Comparison of ENCODE assay signal across 8 cellular contexts in genomic region chr5:151075698-151076331, GRCh38. TPM values are rescaled to one million over a fixed set of nuclear protein-coding genes. Genes with fewer than 3 reads are reported as not detected.
DNase-seq lines count a peak whose midpoint lies in the region; ATAC-seq and TF ChIP-seq lines count a peak whose summit lies in the region.

No MANE protein-coding gene starts in this region.

- TF ChIP-seq CTCF in left lung (IDR thresholded peaks at IDR 0.05) (no peak), vagina (IDR thresholded peaks at IDR 0.05) (no peak), prostate gland (IDR thresholded peaks at IDR 0.05) (no peak)

- intact Hi-C loops in left lung (cut with DNase I) = no loop called here
- intact Hi-C loops in vagina (cut with DNase I) = no loop called here
- intact Hi-C loops in prostate gland (cut with DNase I) = no loop called here

- H3K36me3 ChIP-seq in left lung = peaks cover 0 to 43% of the 10 kb centered on the region in 2 donors
- no peaks in the 10 kb centered on the region for H3K36me3 ChIP-seq in vagina
- no peaks in the 10 kb centered on the region for H3K36me3 ChIP-seq in prostate gland

- H3K9me3 ChIP-seq in left lung (no peaks in the 10 kb centered on the region), vagina (no peaks in the 10 kb centered on the region), prostate gland (no peaks in the 10 kb centered on the region)

- WGBS in prostate gland = 88% methylated on average over 5 of the region's 5 CpGs

- H3K36me3 Mint-ChIP-seq in activated naive CD4-positive, alpha-beta T cell treated with anti-CD3 and anti-CD28 coated beads, Interleukin-2, amount 10 ng/mL, durations not matched to agents 7 days and 5 days = peaks cover 56% of the 10 kb centered on the region

- peak overlapping the region; percentile 54 for H3K27ac Mint-ChIP-seq in activated naive CD4-positive, alpha-beta T cell treated with anti-CD3 and anti-CD28 coated beads, Interleukin-2, amount 10 ng/mL, durations not matched to agents 7 days and 5 days

- H3K4me1 Mint-ChIP-seq in activated naive CD4-positive, alpha-beta T cell treated with anti-CD3 and anti-CD28 coated beads, Interleukin-2, amount 10 ng/mL, durations not matched to agents 7 days and 5 days = peaks cover 56% of the 10 kb centered on the region

- no peak overlapping the region for H3K4me3 Mint-ChIP-seq in activated naive CD4-positive, alpha-beta T cell treated with anti-CD3 and anti-CD28 coated beads, Interleukin-2, amount 10 ng/mL, durations not matched to agents 7 days and 5 days

- H3K9me3 Mint-ChIP-seq in activated naive CD4-positive, alpha-beta T cell treated with anti-CD3 and anti-CD28 coated beads, Interleukin-2, amount 10 ng/mL, durations not matched to agents 7 days and 5 days = no peaks in the 10 kb centered on the region

- H3K27ac ChIP-seq in left lung = peak overlapping the region; percentile 45 to 63
- H3K27ac ChIP-seq in vagina = peak overlapping the region; percentile 36
- no peak overlapping the region for H3K27ac ChIP-seq in prostate gland

- TF ChIP-seq POLR2A in vagina (IDR thresholded peaks at IDR 0.05) (no peak), prostate gland (IDR thresholded peaks at IDR 0.05) (no peak)

- H3K4me1 ChIP-seq in left lung = peaks cover 36 to 88% of the 10 kb centered on the region in 2 donors
- peaks cover 76% of the 10 kb centered on the region for H3K4me1 ChIP-seq in vagina
- no peaks in the 10 kb centered on the region for H3K4me1 ChIP-seq in prostate gland (replicated peaks)

- H3K27me3 ChIP-seq in left lung (no peaks in the 10 kb centered on the region), vagina (no peaks in the 10 kb centered on the region), prostate gland (replicated peaks; ENCODE audit: insufficient read depth) (no peaks in the 10 kb centered on the region)

- ATAC-seq in left lung (peak; percentile 89), GM18867 (IDR thresholded peaks at IDR 0.05; ENCODE audit: unreplicated experiment) (no peak), GM21515 (IDR thresholded peaks at IDR 0.05; ENCODE audit: unreplicated experiment) (no peak)

- no peaks in the 10 kb centered on the region for H3K27me3 Mint-ChIP-seq in activated naive CD4-positive, alpha-beta T cell treated with anti-CD3 and anti-CD28 coated beads, Interleukin-2, amount 10 ng/mL, durations not matched to agents 7 days and 5 days

- no peak overlapping the region for H3K4me3 ChIP-seq in left lung
- no peak overlapping the region for H3K4me3 ChIP-seq in vagina
- H3K4me3 ChIP-seq in prostate gland = no peak overlapping the region

- DNase-seq in stimulated activated CD4-positive, alpha-beta T cell treated with anti-CD3 and anti-CD28 coated beads, Interleukin-15, amount 100 ng/mL, for 24 hours = peak; percentile 47
- DNase-seq in stimulated activated CD4-positive, alpha-beta T cell treated with anti-CD3 and anti-CD28 coated beads, Interleukin-2, amount 100 ng/mL, for 48 hours = no peak
- no peak for DNase-seq in activated naive CD4-positive, alpha-beta T cell treated with anti-CD3 and anti-CD28 coated beads, Interleukin-2, amount 10 ng/mL, durations not matched to agents 7 days and 5 days
- DNase-seq in left lung = peak; percentile 83 to 85
- DNase-seq in vagina (ENCODE audit: extremely low spot score in 2 of 2) = no peak
- DNase-seq in prostate gland (ENCODE audit: low spot score) = no peak

- CTCF ChIA-PET in activated naive CD4-positive, alpha-beta T cell treated with anti-CD3 and anti-CD28 coated beads, Interleukin-2, amount 10 ng/mL, durations not matched to agents 7 days and 5 days (lab: Charles Lee) = interaction anchor here (1.3 to 1.4 kb wide), 3 partner anchors 17 to 28 kb away, joined by 3 to 7 read pairs (median 5); no protein-coding TSS in a partner anchor

RNA-seq across cellular contexts. Expression of gene TNIP1, which starts 5.0 kb away (rescaled TPM):
- total RNA-seq in left lung (100 to 1,000 TPM; 111 to 133 TPM), vagina (92.6 TPM), prostate gland (10 to 100 TPM; 61.9 to 81.6 TPM)

RNA-seq across cellular contexts. Expression of gene GPX3, which starts 55.4 kb away (rescaled TPM):
- total RNA-seq in left lung (100 to 1,000 TPM; 391 to 424 TPM), vagina (3,069 TPM), prostate gland (100 to 1,000 TPM; 195 to 270 TPM)

Comparison
In these comparisons a context has a peak if more than half of its experiments do, and no peak if none do; other contexts are left out.
1. DNase-seq: peak in stimulated activated CD4-positive, alpha-beta T cell treated with anti-CD3 and anti-CD28 coated beads, Interleukin-15, amount 100 ng/mL, for 24 hours (single experiment) and left lung (2 of 2); none in stimulated activated CD4-positive, alpha-beta T cell treated with anti-CD3 and anti-CD28 coated beads, Interleukin-2, amount 100 ng/mL, for 48 hours (0 of 2), activated naive CD4-positive, alpha-beta T cell treated with anti-CD3 and anti-CD28 coated beads, Interleukin-2, amount 10 ng/mL, durations not matched to agents 7 days and 5 days (single experiment), vagina (0 of 2) and prostate gland (single experiment).
2. H3K27ac ChIP-seq: peak in left lung (2 of 2) and vagina (single experiment); none in prostate gland (0 of 2).